In genomic region chr4:13888112-13888511, GRCh38 we compare ENCODE assay signal across 16 cellular contexts.
DNase-seq lines count a peak whose midpoint lies in the region; ATAC-seq and TF ChIP-seq lines count a peak whose summit lies in the region.
"Had no signal": no experiment of that assay in that cellular context is flagged by ENCODE, and none has a peak within 500 bp of the region (broad histone marks: within the 10 kb centered on the region; RNA-seq: fewer than 3 reads in every experiment).

No MANE protein-coding gene starts in this region.

- no peak for ATAC-seq in HG03025 (IDR thresholded peaks at IDR 0.05; ENCODE audit: low FRiP score, unreplicated experiment)

- no peak for TF ChIP-seq POLR2A in sigmoid colon (IDR thresholded peaks at IDR 0.05)

- intact Hi-C loops in sigmoid colon (cut with DNase I), result no loop called here

- no peaks in the 10 kb centered on the region for H3K36me3 ChIP-seq in sigmoid colon

- no peak for TF ChIP-seq EP300 in sigmoid colon (IDR thresholded peaks at IDR 0.05)

- peaks cover 0 to 18% (median 12%) of the 10 kb centered on the region in 4 donors for H3K4me1 ChIP-seq in sigmoid colon

- no peak for TF ChIP-seq CTCF in AG09309 (IDR thresholded peaks at IDR 0.05; ENCODE audit: control insufficient read depth, insufficient read depth, low read depth, low read length, missing control alignments)
- no peak for TF ChIP-seq CTCF in sigmoid colon (IDR thresholded peaks at IDR 0.05)

- peak; percentile 82 for DNase-seq in AG09309 (ENCODE audit: low read depth)
- peak; percentile 64 for DNase-seq in NCI-H226
- peak; percentile 84 for DNase-seq in dedifferentiated amniotic fluid mesenchymal stem cell (ENCODE audit: extremely low spot score)
- DNase-seq in lung microvascular endothelial cell (ENCODE audit: low read depth in 2 of 2), result peak; percentile 79 to 96
- no peak for DNase-seq in NCI-H524 (lab: John Stamatoyannopoulos, UW)
- no peak for DNase-seq in NCI-H82 (lab: John Stamatoyannopoulos, UW)
- no peak for DNase-seq in sigmoid colon
- DNase-seq: activated CD8-positive, alpha-beta memory T cell treated with anti-CD3 and anti-CD28 coated beads, Interleukin-2, amount 50 U/mL, for 4 hours; anterior cingulate cortex; CD4-positive, CD25-positive, alpha-beta regulatory T cell; erythroblast; NCI-H1048; NCI-H446 treated with DMSO at 0.1 percent for 48 hours; Right ventricle myocardium superior; stimulated activated naive CD4-positive, alpha-beta T cell had no signal

- H3K4me3 ChIP-seq in AG09309 (ENCODE audit: control insufficient read depth, low read depth, low read length) (no peak overlapping the region), sigmoid colon (no peak overlapping the region)

- no peak overlapping the region for H3K27ac ChIP-seq in sigmoid colon

- H3K27me3 ChIP-seq in sigmoid colon, result no peaks in the 10 kb centered on the region

- H3K9me3 ChIP-seq in sigmoid colon, result no peaks in the 10 kb centered on the region

- 29 to 67% methylated on average over 1 of the region's 1 CpG for WGBS in sigmoid colon, 2 donors

Comparison
In these comparisons a context has a peak if more than half of its experiments do, and no peak if none do; other contexts are left out.
1. DNase-seq: peak in AG09309 (single experiment), NCI-H226 (single experiment), dedifferentiated amniotic fluid mesenchymal stem cell (single experiment) and lung microvascular endothelial cell (2 of 2); none in NCI-H524 (0 of 2), NCI-H82 (single experiment) and sigmoid colon (single experiment).